ENCODE assay signal across 31 cellular contexts in the genomic region with DNA sequence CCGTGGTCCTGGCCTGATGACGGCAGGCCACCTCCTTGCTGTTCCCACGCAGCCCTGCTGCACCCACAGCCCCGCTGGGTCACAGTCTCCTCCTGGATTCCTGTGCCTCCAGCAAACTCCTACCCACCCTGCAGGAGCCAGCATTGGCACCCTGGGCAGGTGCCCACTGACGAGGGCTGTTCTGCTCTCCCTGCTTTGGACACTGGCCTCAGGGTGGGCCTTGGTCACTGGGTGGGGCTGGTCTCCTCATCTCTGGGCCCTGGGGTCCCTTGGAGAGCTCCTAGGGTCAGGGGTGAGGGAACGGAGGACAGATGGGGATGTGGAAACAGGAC.
"Had no signal": no experiment of that assay in that cellular context is flagged by ENCODE, and none has a peak within 500 bp of the region (broad histone marks: within the 10 kb centered on the region; RNA-seq: fewer than 3 reads in every experiment).

No MANE protein-coding gene starts in this region.

- H3K27me3 Mint-ChIP-seq: activated CD4-positive, alpha-beta T cell treated with anti-CD3 and anti-CD28 coated beads, Interleukin-2, amount 10 ng/mL, durations not matched to agents 24 days and 14 days; activated CD8-positive, alpha-beta T cell treated with anti-CD3 and anti-CD28 coated beads for 36 hours; activated naive CD8-positive, alpha-beta T cell treated with anti-CD3 and anti-CD28 coated beads for 36 hours; activated T-helper 17 cell treated with anti-CD3 and anti-CD28 coated beads, Interleukin-2, amount 50 U/mL, for 72 hours had no signal

- H3K36me3 ChIP-seq: ascending aorta, breast epithelium, SJCRH30 had no signal

- ATAC-seq: activated CD8-positive, alpha-beta T cell treated with anti-CD3 and anti-CD28 coated beads for 36 hours; activated T-cell treated with anti-CD3 and anti-CD28 coated beads, Interleukin-2, amount 50 U/mL, for 72 hours; activated T-helper 17 cell treated with anti-CD3 and anti-CD28 coated beads, Interleukin-2, amount 50 U/mL, for 72 hours had no signal

- H3K4me3 ChIP-seq: ascending aorta, breast epithelium, SJCRH30, SK-N-MC had no signal

- H3K27ac ChIP-seq: ascending aorta, SJCRH30 had no signal

- DNase-seq: activated CD4-positive, alpha-beta T cell treated with anti-CD3 and anti-CD28 coated beads, Interleukin-2, amount 10 ng/mL, durations not matched to agents 24 days and 14 days; activated CD4-positive, alpha-beta T cell treated with anti-CD3 and anti-CD28 coated beads, Interleukin-2, amount 50 U/mL, for 4 hours; activated CD8-positive, alpha-beta T cell treated with anti-CD3 and anti-CD28 coated beads for 36 hours; activated effector memory CD4-positive, alpha-beta T cell treated with anti-CD3 and anti-CD28 coated beads, Interleukin-2, amount 50 U/mL, for 16 hours; activated naive CD4-positive, alpha-beta T cell; activated naive CD4-positive, alpha-beta T cell treated with anti-CD3 and anti-CD28 coated beads, Interleukin-2, amount 50 U/mL, for 16 hours; activated naive CD8-positive, alpha-beta T cell treated with anti-CD3 and anti-CD28 coated beads for 36 hours; activated T-cell treated with anti-CD3 and anti-CD28 coated beads, Interleukin-2, amount 50 U/mL, for 1 hour; activated T-cell treated with anti-CD3 and anti-CD28 coated beads, Interleukin-2, amount 50 U/mL, for 72 hours; amniotic stem cell; cerebellar nuclear complex; Karpas-422; KBM-7; NCI-H1105; NCI-H1417 treated with DMSO at 0.1 percent for 48 hours; NCI-H187 treated with DMSO at 0.1 percent for 48 hours; NCI-H2081 treated with DMSO at 0.1 percent for 48 hours; NCI-H226; NCI-H446 treated with DMSO at 0.1 percent for 48 hours; NCI-H524; NCI-H748 treated with DMSO at 0.1 percent for 48 hours; OCI-M1; SHP77; SJCRH30; T-helper 1 cell; T-helper 2 cell; T-helper 9 cell had no signal

- H3K36me3 Mint-ChIP-seq: activated naive CD8-positive, alpha-beta T cell treated with anti-CD3 and anti-CD28 coated beads for 36 hours had no signal

- H3K27ac Mint-ChIP-seq: activated CD4-positive, alpha-beta T cell treated with anti-CD3 and anti-CD28 coated beads, Interleukin-2, amount 10 ng/mL, durations not matched to agents 24 days and 14 days; activated CD8-positive, alpha-beta T cell treated with anti-CD3 and anti-CD28 coated beads for 36 hours; activated naive CD8-positive, alpha-beta T cell treated with anti-CD3 and anti-CD28 coated beads for 36 hours; activated T-cell treated with anti-CD3 and anti-CD28 coated beads, Interleukin-2, amount 50 U/mL, for 72 hours; activated T-helper 17 cell treated with anti-CD3 and anti-CD28 coated beads, Interleukin-2, amount 50 U/mL, for 72 hours had no signal

- H3K9me3 ChIP-seq: ascending aorta, breast epithelium, SJCRH30 had no signal

- H3K27me3 ChIP-seq: ascending aorta, breast epithelium, SJCRH30 had no signal

- H3K9me3 Mint-ChIP-seq: activated CD4-positive, alpha-beta T cell treated with anti-CD3 and anti-CD28 coated beads, Interleukin-2, amount 10 ng/mL, durations not matched to agents 24 days and 14 days; activated CD8-positive, alpha-beta T cell treated with anti-CD3 and anti-CD28 coated beads for 36 hours; activated naive CD8-positive, alpha-beta T cell treated with anti-CD3 and anti-CD28 coated beads for 36 hours; activated T-cell treated with anti-CD3 and anti-CD28 coated beads, Interleukin-2, amount 50 U/mL, for 72 hours; activated T-helper 17 cell treated with anti-CD3 and anti-CD28 coated beads, Interleukin-2, amount 50 U/mL, for 72 hours had no signal

- H3K4me3 Mint-ChIP-seq: activated CD4-positive, alpha-beta T cell treated with anti-CD3 and anti-CD28 coated beads, Interleukin-2, amount 10 ng/mL, durations not matched to agents 24 days and 14 days; activated CD8-positive, alpha-beta T cell treated with anti-CD3 and anti-CD28 coated beads for 36 hours; activated naive CD8-positive, alpha-beta T cell treated with anti-CD3 and anti-CD28 coated beads for 36 hours; activated T-cell treated with anti-CD3 and anti-CD28 coated beads, Interleukin-2, amount 50 U/mL, for 72 hours; activated T-helper 17 cell treated with anti-CD3 and anti-CD28 coated beads, Interleukin-2, amount 50 U/mL, for 72 hours had no signal

- H3K4me1 Mint-ChIP-seq: activated CD4-positive, alpha-beta T cell treated with anti-CD3 and anti-CD28 coated beads, Interleukin-2, amount 10 ng/mL, durations not matched to agents 24 days and 14 days; activated T-helper 17 cell treated with anti-CD3 and anti-CD28 coated beads, Interleukin-2, amount 50 U/mL, for 72 hours had no signal
